ENCODE assay signal across 1 cellular context in genomic region chr1:154429841-154430611, GRCh38.
TF ChIP-seq lines count a peak whose summit lies in the region.

No MANE protein-coding gene starts in this region.

TF ChIP-seq in GM23338, 12 proteins besides CTCF, POLR2A, EP300 and RAD21 (continued from another document):
- TF ChIP-seq ZNF462 (CRISPR knock-in tag; IDR thresholded peaks at IDR 0.05) (no peak), STAT1 (IDR thresholded peaks at IDR 0.05; ENCODE audit: unreplicated experiment) (no peak), ETS1 (IDR thresholded peaks at IDR 0.05) (no peak), JUNB (IDR thresholded peaks at IDR 0.05; ENCODE audit: unreplicated experiment) (no peak), EZH2 (IDR thresholded peaks at IDR 0.05; ENCODE audit: low read depth, unreplicated experiment) (no peak), NANOG (IDR thresholded peaks at IDR 0.05; ENCODE audit: borderline replicate concordance) (no peak), REST (IDR thresholded peaks at IDR 0.05; ENCODE audit: unreplicated experiment) (no peak), ZNF114 (CRISPR knock-in tag; IDR thresholded peaks at IDR 0.05) (no peak)
TF ChIP-seq in GM23338: peak in this region for 0.
